ENCODE assay signal across 24 cellular contexts in genomic region chr3:95343767-95344166, GRCh38.
A peak's percentile ranks its signal among the peaks of the same experiment; 100 is the strongest.
DNase-seq lines count a peak whose midpoint lies in the region; ATAC-seq and TF ChIP-seq lines count a peak whose summit lies in the region.
"Had no signal": no experiment of that assay in that cellular context is flagged by ENCODE, and none has a peak within 500 bp of the region (broad histone marks: within the 10 kb centered on the region; RNA-seq: fewer than 3 reads in every experiment).

No MANE protein-coding gene starts in this region.

- H3K36me3 Mint-ChIP-seq in Calu3 (ENCODE audit: insufficient read depth, unreplicated experiment), result no peaks in the 10 kb centered on the region

- H3K27me3 Mint-ChIP-seq in Calu3 (ENCODE audit: unreplicated experiment), result no peaks in the 10 kb centered on the region

- H3K4me1 ChIP-seq in MM.1S (ENCODE audit: low read length) (peaks cover 11% of the 10 kb centered on the region; the same call in 1 of the 2 replicates), mucosa of rectum (ENCODE audit: control insufficient read depth in 2 of 2, insufficient read depth in 2 of 2, low read length in 2 of 2) (peaks cover 5 to 17% of the 10 kb centered on the region in 2 donors)
- H3K4me1 ChIP-seq: SJCRH30 had no signal

- H3K9ac ChIP-seq in MM.1S (ENCODE audit: low read length), result peak overlapping the region; percentile 45
- peak overlapping the region in 1 of 2 donors; percentile 20 for H3K9ac ChIP-seq in mucosa of rectum (ENCODE audit: low read depth in 1 of 2, low read length in 2 of 2)

- H3K79me2 ChIP-seq in MM.1S (ENCODE audit: low read length), result no peaks in the 10 kb centered on the region

- H3K9me2 ChIP-seq in MM.1S (replicated peaks; ENCODE audit: insufficient read depth, low read length), result no peaks in the 10 kb centered on the region

- no TSS peak for BruUV-seq in Calu3 (replicated peaks; lab: Mats Ljungman, UMichigan)

- ATAC-seq in GM21737 (IDR thresholded peaks at IDR 0.05; ENCODE audit: unreplicated experiment) (no peak), GM21576 (IDR thresholded peaks at IDR 0.05; ENCODE audit: unreplicated experiment) (no peak)
- ATAC-seq: Right ventricle myocardium inferior, SK-N-SH treated with all-trans-retinoic acid at 6 μM for 48 hours had no signal

- no peaks in the 10 kb centered on the region for H3K27me3 ChIP-seq in MM.1S (replicated peaks; ENCODE audit: insufficient read depth, low read length)
- H3K27me3 ChIP-seq in mucosa of rectum (ENCODE audit: control insufficient read depth in 2 of 2, insufficient read depth in 2 of 2, low read length in 2 of 2), result no peaks in the 10 kb centered on the region
- H3K27me3 ChIP-seq: SJCRH30 had no signal

- H3K27ac ChIP-seq in MM.1S (ENCODE audit: low read length) (peak overlapping the region; percentile 85), mucosa of rectum (ENCODE audit: low read depth in 2 of 2, low read length in 2 of 2) (peak overlapping the region; percentile 62 to 68)
- H3K27ac ChIP-seq: PC-9, SJCRH30 had no signal

- no peak for TF ChIP-seq CTCF in Calu3 (IDR thresholded peaks at IDR 0.05; ENCODE audit: unreplicated experiment)
- TF ChIP-seq CTCF in MM.1S (IDR thresholded peaks at IDR 0.05; ENCODE audit: low read length), result no peak

- H3K36me3 ChIP-seq in MM.1S (replicated peaks; ENCODE audit: insufficient read depth, low read length) (no peaks in the 10 kb centered on the region), mucosa of rectum (ENCODE audit: control insufficient read depth in 2 of 2, insufficient read depth in 2 of 2, low read length in 2 of 2) (no peaks in the 10 kb centered on the region)
- H3K36me3 ChIP-seq: SJCRH30 had no signal

- peak overlapping the region; percentile 56 for H3K4me2 ChIP-seq in MM.1S (ENCODE audit: low read depth, low read length)
- H3K4me2 ChIP-seq: PC-9 had no signal

- POLR2A ChIA-PET in HEK293T (lab: Yijun Ruan, JAX), result no interaction called here

- H3K9me3 ChIP-seq in MM.1S (replicated peaks; ENCODE audit: insufficient read depth, low read length) (no peaks in the 10 kb centered on the region), mucosa of rectum (ENCODE audit: control insufficient read depth in 2 of 2, low read length in 2 of 2) (no peaks in the 10 kb centered on the region)
- H3K9me3 ChIP-seq: SJCRH30 had no signal

- H3K4me3 Mint-ChIP-seq in Calu3 (ENCODE audit: low read depth, unreplicated experiment), result no peak overlapping the region
- H3K4me3 Mint-ChIP-seq: HFFc6 had no signal

- H3F3A ChIP-seq in MM.1S (ENCODE audit: insufficient read depth, low read length), result peaks cover 12% of the 10 kb centered on the region

- peaks cover 3% of the 10 kb centered on the region for H3K9me3 Mint-ChIP-seq in Calu3 (ENCODE audit: low read depth, unreplicated experiment)

- CTCF ChIA-PET in Calu3 (lab: Charles Lee) (interaction anchor here (1.6 kb wide), 1 partner anchor 13 kb away, joined by 4 read pairs; no protein-coding TSS in a partner anchor), HEK293T (lab: Yijun Ruan, JAX) (interaction anchor here (0.8 kb wide), 1 partner anchor 9 kb away, joined by 3 read pairs; no protein-coding TSS in a partner anchor)

- peak overlapping the region; percentile 35 for H2AFZ ChIP-seq in MM.1S (ENCODE audit: low read length)
- H2AFZ ChIP-seq: PC-9 had no signal

- H3K27ac Mint-ChIP-seq in Calu3 (ENCODE audit: unreplicated experiment), result peak overlapping the region; percentile 50
- H3K27ac Mint-ChIP-seq: HFFc6 had no signal

- no peak for DNase-seq in Calu3
- peak; percentile 87 for DNase-seq in MM.1S
- DNase-seq in NCI-H82 (lab: John Stamatoyannopoulos, UW), result peak; percentile 46
- no peak for DNase-seq in HEK293T (ENCODE audit: extremely low spot score)
- DNase-seq: DMS79 treated with DMSO at 0.1 percent for 48 hours, GF-D8, H7, HFFc6, IMR-90, KG1, NCI-H1048, NCI-H1417, NCI-H1694 treated with DMSO at 0.1 percent for 48 hours, NCI-H2081, NCI-H345, NCI-H510A treated with DMSO at 0.1 percent for 48 hours, PC-9, SJCRH30, T-helper 2 cell had no signal

- H4K20me1 ChIP-seq in MM.1S (ENCODE audit: insufficient read depth, low read length), result no peaks in the 10 kb centered on the region

- intact Hi-C loops in Calu3 (cut with micrococcal nuclease; ENCODE audit: unreplicated experiment), result loop anchor here (5.0 to 10.0 kb wide), 2 partner anchors 41 to 349 kb away; no protein-coding TSS in a partner anchor

- peak overlapping the region; percentile 31 for H3K4me3 ChIP-seq in MM.1S (ENCODE audit: low read length)
- peak overlapping the region in 1 of 2 donors; percentile 20 for H3K4me3 ChIP-seq in mucosa of rectum (ENCODE audit: low read length in 2 of 2)
- H3K4me3 ChIP-seq: PC-9, SJCRH30 had no signal

- peaks cover 56% of the 10 kb centered on the region for H3K4me1 Mint-ChIP-seq in Calu3 (ENCODE audit: low read depth, unreplicated experiment)

TF ChIP-seq in HEK293T, 16 proteins besides CTCF, POLR2A, EP300 and RAD21:
- TF ChIP-seq NFRKB (IDR thresholded peaks at IDR 0.05) (no peak), TARDBP (IDR thresholded peaks at IDR 0.05) (no peak), FOXA1 (IDR thresholded peaks at IDR 0.05) (no peak), PKNOX1 (IDR thresholded peaks at IDR 0.05) (no peak), HDGF (IDR thresholded peaks at IDR 0.05; ENCODE audit: borderline replicate concordance) (no peak), ZNF384 (IDR thresholded peaks at IDR 0.05) (no peak), FOXK2 (IDR thresholded peaks at IDR 0.05) (no peak), SUZ12 (IDR thresholded peaks at IDR 0.05) (no peak), SP1 (IDR thresholded peaks at IDR 0.05) (no peak), FOXM1 (IDR thresholded peaks at IDR 0.05; ENCODE audit: borderline replicate concordance) (no peak), BHLHE40 (IDR thresholded peaks at IDR 0.05; ENCODE audit: borderline replicate concordance) (no peak), L3MBTL2 (conservative IDR thresholded peaks at IDR 0.05) (no peak), LEF1 (IDR thresholded peaks at IDR 0.05; ENCODE audit: borderline replicate concordance) (no peak), ARNT (IDR thresholded peaks at IDR 0.05) (no peak), CTBP1 (IDR thresholded peaks at IDR 0.05; ENCODE audit: borderline replicate concordance) (no peak)

Comparison
In these comparisons a context has a peak if more than half of its experiments do, and no peak if none do; other contexts are left out.
1. DNase-seq: peak in MM.1S (single experiment) and NCI-H82 (single experiment); none in Calu3 (single experiment) and HEK293T (single experiment).